Comparison of ENCODE assay signal across 11 cellular contexts in the genomic region with DNA sequence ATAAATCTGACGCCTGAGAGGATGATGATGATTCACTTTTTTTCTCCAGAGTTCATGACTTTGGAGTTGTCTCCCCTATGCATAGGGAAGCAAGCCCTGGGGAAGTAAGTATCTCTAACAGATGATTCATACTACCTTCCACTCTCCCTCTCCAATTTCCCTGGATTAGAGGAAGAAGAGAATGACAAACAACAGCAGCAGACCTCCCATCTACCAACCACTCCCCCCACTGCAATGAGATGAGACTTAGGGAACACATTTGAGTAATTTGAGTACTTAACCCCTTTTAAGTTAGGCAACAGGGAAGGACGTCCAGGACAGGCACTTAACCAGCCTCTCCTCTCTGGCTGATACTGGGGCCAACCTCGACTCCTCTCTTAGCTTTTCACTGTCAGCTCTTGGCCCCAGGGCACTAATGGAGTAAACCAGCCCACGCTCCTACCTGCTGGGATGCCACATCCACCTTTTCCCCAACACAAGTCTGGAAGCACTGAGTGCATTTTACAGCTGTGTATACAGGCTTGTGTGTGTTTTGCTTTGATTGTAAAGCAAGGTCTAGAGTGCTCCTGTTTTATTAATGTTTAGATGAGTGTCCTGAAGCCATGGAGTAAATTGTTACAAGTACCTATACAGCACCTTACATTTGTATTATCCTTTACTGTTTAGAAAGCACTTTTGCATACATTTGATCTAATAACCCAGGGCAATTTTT.
DNase-seq lines count a peak whose midpoint lies in the region; ATAC-seq, FAIRE-seq and TF ChIP-seq lines count a peak whose summit lies in the region.
"Had no signal": no experiment of that assay in that cellular context is flagged by ENCODE, and none has a peak within 500 bp of the region (broad histone marks: within the 10 kb centered on the region; RNA-seq: fewer than 3 reads in every experiment).

No MANE protein-coding gene starts in this region.

- no peak for FAIRE-seq in D721Med (lab: Jason Lieb, UNC)

- peaks cover 40 to 60% (median 49%) of the 10 kb centered on the region in 10 experiments for H3K4me1 ChIP-seq in BLaER1 treated with 17β-estradiol and CSF1 and Interleukin-3, amounts not matched to agents 10 nM and 100 nM

- H3K27ac ChIP-seq in BLaER1 treated with 17β-estradiol and CSF1 and Interleukin-3, amounts not matched to agents 10 nM and 100 nM: peak overlapping the region in 5 of 11 experiments; percentile 13 to 90 (median 22); a peak in 6 of 22 replicates
- H3K27ac ChIP-seq: left ventricle myocardium inferior had no signal

- 0 out of 22 replicates have a peak, but pooled peaks cover 0 to 4% (median 0%) of the 10 kb centered on the region in 11 experiments for H3K27me3 ChIP-seq in BLaER1 treated with 17β-estradiol and CSF1 and Interleukin-3, amounts not matched to agents 10 nM and 100 nM

- ATAC-seq in left colon (peak; percentile 56), HG02981 (IDR thresholded peaks at IDR 0.05; ENCODE audit: unreplicated experiment) (no peak), HG03354 (IDR thresholded peaks at IDR 0.05; ENCODE audit: poor library complexity, severe bottlenecking, unreplicated experiment) (no peak)

- DNase-seq in KBM-7: peak; percentile 12
- DNase-seq in amniotic epithelial cell (ENCODE audit: low read depth): peak; percentile 82
- DNase-seq in left colon: peak in 1 of 2 donors; percentile 30
- DNase-seq in D721Med (ENCODE audit: insufficient read length, low spot score): no peak
- no peak for DNase-seq in NCI-H1436 treated with DMSO at 0.1 percent for 48 hours (lab: John Stamatoyannopoulos, UW)
- DNase-seq: DND-41, left ventricle myocardium inferior, NCI-H1092 had no signal

- intact Hi-C loops in left colon (cut with DNase I, micrococcal nuclease): no loop called here

- H3K36me3 ChIP-seq in BLaER1 treated with 17β-estradiol and CSF1 and Interleukin-3, amounts not matched to agents 10 nM and 100 nM: no peaks in the 10 kb centered on the region
- H3K36me3 ChIP-seq: left ventricle myocardium inferior had no signal

- in situ Hi-C loops in KBM-7 (cut with MboI; ENCODE audit: low pct_unique_long_range_greater_than_20kb, low sequenced_read_pairs): no loop called here

- H3K9ac ChIP-seq in BLaER1 treated with 17β-estradiol and CSF1 and Interleukin-3, amounts not matched to agents 10 nM and 100 nM: no peak overlapping the region

- peak overlapping the region in 8 of 11 experiments; percentile 4 to 69 (median 59); a peak in 13 of 22 replicates for H3K4me2 ChIP-seq in BLaER1 treated with 17β-estradiol and CSF1 and Interleukin-3, amounts not matched to agents 10 nM and 100 nM

- H4K20me1 ChIP-seq in BLaER1 treated with 17β-estradiol and CSF1 and Interleukin-3, amounts not matched to agents 10 nM and 100 nM: no peaks in the 10 kb centered on the region

- peaks cover 0 to 9% (median 4%) of the 10 kb centered on the region in 11 experiments; a peak in 8 of 22 replicates for H3K9me3 ChIP-seq in BLaER1 treated with 17β-estradiol and CSF1 and Interleukin-3, amounts not matched to agents 10 nM and 100 nM (replicated peaks in 1 of 11)

- TF ChIP-seq CTCF in D721Med (IDR thresholded peaks at IDR 0.05; ENCODE audit: insufficient read depth, missing control alignments): no peak

- no peak overlapping the region for H3K4me3 ChIP-seq in BLaER1 treated with 17β-estradiol and CSF1 and Interleukin-3, amounts not matched to agents 10 nM and 100 nM
- H3K4me3 ChIP-seq: left ventricle myocardium inferior had no signal

Comparison
In these comparisons a context has a peak if more than half of its experiments do, and no peak if none do; other contexts are left out.
1. DNase-seq: peak in KBM-7 (single experiment) and amniotic epithelial cell (single experiment); none in D721Med (single experiment) and NCI-H1436 treated with DMSO at 0.1 percent for 48 hours (single experiment).